12 cellular contexts compared by ENCODE assay signal in genomic region chr2:44075536-44075935, GRCh38.
DNase-seq lines count a peak whose midpoint lies in the region; ATAC-seq and TF ChIP-seq lines count a peak whose summit lies in the region.
"Had no signal": no experiment of that assay in that cellular context is flagged by ENCODE, and none has a peak within 500 bp of the region (broad histone marks: within the 10 kb centered on the region; RNA-seq: fewer than 3 reads in every experiment).

No MANE protein-coding gene starts in this region.

- H3K4me3 ChIP-seq in fibroblast of villous mesenchyme (ENCODE audit: low read depth, low read length) (no peak overlapping the region), gastrocnemius medialis (no peak overlapping the region), stomach (no peak overlapping the region)
- H3K4me3 ChIP-seq: body of pancreas, Peyer's patch had no signal

- in situ Hi-C loops in gastrocnemius medialis (cut with MboI; ENCODE audit: low sequenced_read_pairs in 4 of 4) = loop anchor here in 1 of 4 donors (25.0 kb wide), 1 partner anchor 212 kb away; the partner anchor contains the start of gene SLC3A1

- H3K4me1 ChIP-seq in gastrocnemius medialis (peaks cover 13 to 19% of the 10 kb centered on the region in 2 donors), stomach (no peaks in the 10 kb centered on the region)
- H3K4me1 ChIP-seq: body of pancreas, Peyer's patch had no signal

- H3K9me3 ChIP-seq in gastrocnemius medialis (no peaks in the 10 kb centered on the region), stomach (no peaks in the 10 kb centered on the region)
- H3K9me3 ChIP-seq: body of pancreas, Peyer's patch had no signal

- TF ChIP-seq EP300 in stomach (IDR thresholded peaks at IDR 0.05) = no peak

- no peaks in the 10 kb centered on the region for H3K36me3 ChIP-seq in gastrocnemius medialis
- H3K36me3 ChIP-seq in stomach = no peaks in the 10 kb centered on the region
- H3K36me3 ChIP-seq: Peyer's patch had no signal

- TF ChIP-seq POLR2A in gastrocnemius medialis (IDR thresholded peaks at IDR 0.05) (peak in 1 of 2 donors; percentile 25), stomach (IDR thresholded peaks at IDR 0.05) (no peak)

- ATAC-seq in gastrocnemius medialis (peak; percentile 98 to 99), GM21367 (IDR thresholded peaks at IDR 0.05; ENCODE audit: unreplicated experiment) (no peak)
- ATAC-seq: activated CD8-positive, alpha-beta T cell treated with anti-CD3 and anti-CD28 coated beads, Interleukin-2, amount 10 ng/mL, durations not matched to agents 7 days and 5 days; body of pancreas had no signal

- 87 to 92% (median 89%) methylated on average over 6 of the region's 6 CpGs for WGBS in stomach, 5 donors

- DNase-seq in HCEC 1CT = peak; percentile 36
- DNase-seq in NCI-H446 (lab: John Stamatoyannopoulos, UW) = peak; percentile 51 to 81
- peak; percentile 37 for DNase-seq in fibroblast of villous mesenchyme (ENCODE audit: low read depth)
- peak; percentile 75 to 93 for DNase-seq in gastrocnemius medialis
- DNase-seq in dermis blood vessel endothelial cell = no peak
- DNase-seq in stomach = no peak
- DNase-seq in SW480 (ENCODE audit: low spot score) = no peak
- DNase-seq: activated CD8-positive, alpha-beta T cell treated with anti-CD3 and anti-CD28 coated beads, Interleukin-2, amount 10 ng/mL, durations not matched to agents 7 days and 5 days; body of pancreas; Peyer's patch had no signal

- intact Hi-C loops in gastrocnemius medialis (cut with DNase I; ENCODE audit: low total_unique reads) (loop anchor here (2.0 kb wide), 2 partner anchors 31 to 49 kb away; no protein-coding TSS in a partner anchor), stomach (cut with DNase I; ENCODE audit: low total_unique reads) (no loop called here)

- H3K27me3 ChIP-seq in gastrocnemius medialis (no peaks in the 10 kb centered on the region), stomach (no peaks in the 10 kb centered on the region)
- H3K27me3 ChIP-seq: body of pancreas, Peyer's patch had no signal

- peak overlapping the region; percentile 86 to 95 (median 90) for H3K27ac ChIP-seq in gastrocnemius medialis
- H3K27ac ChIP-seq in stomach = no peak overlapping the region
- H3K27ac ChIP-seq: body of pancreas, HL-60, Peyer's patch had no signal

- TF ChIP-seq CTCF in fibroblast of villous mesenchyme (IDR thresholded peaks at IDR 0.05; ENCODE audit: insufficient read depth, low read depth, low read length) = no peak
- no peak for TF ChIP-seq CTCF in gastrocnemius medialis (IDR thresholded peaks at IDR 0.05 in 4 of 5, conservative IDR thresholded peaks at IDR 0.05 in 1 of 5)
- TF ChIP-seq CTCF in stomach (IDR thresholded peaks at IDR 0.05) = no peak

Comparison
In these comparisons a context has a peak if more than half of its experiments do, and no peak if none do; other contexts are left out.
1. DNase-seq: peak in HCEC 1CT (single experiment), NCI-H446 (2 of 2), fibroblast of villous mesenchyme (single experiment) and gastrocnemius medialis (2 of 2); none in dermis blood vessel endothelial cell (single experiment), stomach (single experiment) and SW480 (single experiment).
2. H3K27ac ChIP-seq: peak in gastrocnemius medialis (4 of 4); none in stomach (0 of 5).